ENCODE assay signal across 24 cellular contexts in the genomic region with DNA sequence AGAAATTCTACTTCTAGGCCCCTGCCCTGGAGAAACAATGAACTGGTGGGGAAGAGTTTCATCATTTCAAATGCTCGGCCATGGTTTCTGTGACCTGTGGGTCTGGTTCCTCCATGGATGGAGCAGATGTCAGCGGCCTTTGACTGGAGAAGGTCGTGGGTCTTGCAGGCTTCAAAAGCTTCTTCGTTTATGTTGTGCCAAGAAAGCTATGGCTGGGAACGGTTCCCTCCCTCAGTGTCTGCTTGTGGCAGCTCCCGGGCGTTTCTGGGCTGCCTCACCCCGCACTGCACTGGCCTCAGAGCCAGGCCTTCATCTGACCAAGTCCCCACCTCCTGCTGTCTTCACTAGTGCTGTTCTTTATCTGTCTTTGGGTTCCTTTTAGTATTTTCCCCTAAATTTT. TPM values are rescaled to one million over a fixed set of nuclear protein-coding genes. Genes with fewer than 3 reads are reported as not detected.
DNase-seq lines count a peak whose midpoint lies in the region; ATAC-seq and TF ChIP-seq lines count a peak whose summit lies in the region.
"Had no signal": no experiment of that assay in that cellular context is flagged by ENCODE, and none has a peak within 500 bp of the region (broad histone marks: within the 10 kb centered on the region; RNA-seq: fewer than 3 reads in every experiment).

No MANE protein-coding gene starts in this region.

- no peaks in the 10 kb centered on the region for H3K27me3 ChIP-seq in BE2C
- no peaks in the 10 kb centered on the region for H3K27me3 ChIP-seq in Panc1 (ENCODE audit: control insufficient read depth, insufficient read depth, low read length)
- H3K27me3 ChIP-seq in ectodermal cell (ENCODE audit: control insufficient read depth, insufficient read depth, low read length, poor library complexity, severe bottlenecking), result no peaks in the 10 kb centered on the region
- H3K27me3 ChIP-seq in neuronal stem cell (ENCODE audit: control insufficient read depth in 3 of 3, insufficient read depth in 3 of 3, low read depth in 1 of 3, low read length in 3 of 3), result peaks cover 0 to 39% (median 0%) of the 10 kb centered on the region in 3 experiments
- H3K27me3 ChIP-seq in thyroid gland, result no peaks in the 10 kb centered on the region
- H3K27me3 ChIP-seq: colonic mucosa, pancreas, tibial artery had no signal

- no TSS peak for BruUV-seq in Panc1 (replicated peaks; lab: Mats Ljungman, UMichigan)

- no peaks in the 10 kb centered on the region for H3K36me3 Mint-ChIP-seq in immature natural killer cell
- H3K36me3 Mint-ChIP-seq: activated naive CD8-positive, alpha-beta T cell; CD14-positive monocyte had no signal

- intact Hi-C loops in Panc1 (cut with micrococcal nuclease; ENCODE audit: unreplicated experiment) (no loop called here), thyroid gland (cut with DNase I) (loop anchor here (10.0 kb wide), 1 partner anchor 91 kb away; no protein-coding TSS in a partner anchor)

- 85 to 86% methylated on average over 8 of the region's 8 CpGs for WGBS in ectodermal cell, 2 experiments
- no CpG with 5 or more reads among the region's 8 CpGs for WGBS in neuronal stem cell (ENCODE audit: extremely low coverage in 2 of 2, insufficient read length in 2 of 2, insufficient replicate concordance in 1 of 2), 2 donors
- WGBS in thyroid gland, 2 donors, result 84 to 87% methylated on average over 8 of the region's 8 CpGs

- ATAC-seq in Panc1 (no peak), GM19463 (IDR thresholded peaks at IDR 0.05; ENCODE audit: unreplicated experiment) (no peak)
- ATAC-seq: gastrocnemius medialis, pancreas, right cardiac atrium had no signal

- CTCF ChIA-PET in Panc1 (lab: Charles Lee), result interaction anchor here (1.0 kb wide), 1 partner anchor 25 kb away, joined by 3 read pairs; no protein-coding TSS in a partner anchor

- H2BK12ac ChIP-seq in neuronal stem cell (ENCODE audit: low read length), result no peak overlapping the region

- peak overlapping the region; percentile 24 for H2AFZ ChIP-seq in neuronal stem cell (ENCODE audit: low read length)

- H2BK120ac ChIP-seq in neuronal stem cell (ENCODE audit: low read depth, low read length), result no peak overlapping the region

- H3K18ac ChIP-seq in neuronal stem cell (ENCODE audit: low read length), result peak overlapping the region; percentile 68

- peak overlapping the region; percentile 53 for H2AK5ac ChIP-seq in neuronal stem cell (ENCODE audit: low read depth, low read length)

- H3K4me1 ChIP-seq in BE2C (no peaks in the 10 kb centered on the region), Panc1 (ENCODE audit: control insufficient read depth, insufficient read depth, low read length) (peaks cover 59% of the 10 kb centered on the region), ectodermal cell (ENCODE audit: control insufficient read depth, insufficient read depth, low read length) (peaks cover 53% of the 10 kb centered on the region), neuronal stem cell (ENCODE audit: control insufficient read depth in 2 of 2, insufficient read depth in 1 of 2, low read depth in 1 of 2, low read length in 2 of 2) (peaks cover 30 to 33% of the 10 kb centered on the region in 2 donors), thyroid gland (peaks cover 42 to 70% of the 10 kb centered on the region in 2 donors)
- H3K4me1 ChIP-seq: colonic mucosa, gastrocnemius medialis had no signal

- no peak overlapping the region for H2BK15ac ChIP-seq in neuronal stem cell (ENCODE audit: low read length)

- peaks cover 2% of the 10 kb centered on the region for H3K79me1 ChIP-seq in neuronal stem cell (ENCODE audit: low read depth, low read length)

- POLR2A ChIA-PET in Panc1 (lab: Charles Lee), result no interaction called here

- H3K14ac ChIP-seq in neuronal stem cell (ENCODE audit: low read length), result no peak overlapping the region

- in situ Hi-C loops in Panc1 (cut with HindIII; ENCODE audit: low pct_unique_long_range_greater_than_20kb, low sequenced_read_pairs), result no loop called here

- H3K27ac ChIP-seq in Panc1 (ENCODE audit: low read length), result peak overlapping the region; percentile 75
- peak overlapping the region; percentile 36 for H3K27ac ChIP-seq in ectodermal cell (ENCODE audit: insufficient read depth, low read depth, low read length, poor library complexity, severe bottlenecking)
- H3K27ac ChIP-seq in neuronal stem cell (replicated peaks; ENCODE audit: low read length), result no peak overlapping the region
- H3K27ac ChIP-seq in thyroid gland, result peak overlapping the region in 1 of 3 donors; percentile 11
- H3K27ac ChIP-seq: colonic mucosa, gastrocnemius medialis, pancreas, tibial artery had no signal

- no peak overlapping the region for H3K4me2 ChIP-seq in neuronal stem cell (ENCODE audit: insufficient read depth, low read length, poor library complexity, severe bottlenecking)

- H3K4me3 ChIP-seq in BE2C (ENCODE audit: low read depth, low read length) (no peak overlapping the region), Panc1 (ENCODE audit: low read depth in 2 of 2, low read length in 2 of 2) (no peak overlapping the region), ectodermal cell (ENCODE audit: insufficient read depth, low read depth, low read length) (no peak overlapping the region), neuronal stem cell (ENCODE audit: low read length in 2 of 2) (no peak overlapping the region), thyroid gland (replicated peaks in 1 of 3) (no peak overlapping the region)
- H3K4me3 ChIP-seq: colonic mucosa, gastrocnemius medialis, lung, pancreas, tibial artery had no signal

- no peak for TF ChIP-seq POLR2A in thyroid gland (IDR thresholded peaks at IDR 0.05)

- H3K23ac ChIP-seq in neuronal stem cell (ENCODE audit: low read depth, low read length, poor library complexity), result no peak overlapping the region

- H3K4me3 Mint-ChIP-seq in immature natural killer cell, result no peak overlapping the region
- H3K4me3 Mint-ChIP-seq: activated B cell treated with CpG ODN at 0.5 μM for 24 hours; activated naive CD8-positive, alpha-beta T cell; CD14-positive monocyte; stimulated activated naive CD8-positive, alpha-beta T cell treated with anti-CD3 and anti-CD28 coated beads, Interleukin-15, Interleukin-2, amounts not matched to agents 100 ng/mL and 50 ng/mL, for 24 hours had no signal

- no peak overlapping the region for H4K8ac ChIP-seq in neuronal stem cell (ENCODE audit: low read depth, low read length)

- no peak overlapping the region for H3K27ac Mint-ChIP-seq in immature natural killer cell
- H3K27ac Mint-ChIP-seq: activated B cell treated with CpG ODN at 0.5 μM for 24 hours; activated naive CD8-positive, alpha-beta T cell; activated T-helper 2 cell treated with anti-CD3 and anti-CD28 coated beads, Interferon-gamma antibody, Interleukin-2, Interleukin-4, amounts not matched to agents 10 μg/mL and 5 μg/mL and 100 μg/mL, durations not matched to agents 14 hours and 24 hours and 36 hours; CD14-positive monocyte; stimulated activated naive CD8-positive, alpha-beta T cell treated with anti-CD3 and anti-CD28 coated beads, Interleukin-15, Interleukin-2, amounts not matched to agents 100 ng/mL and 50 ng/mL, for 24 hours had no signal

- no peaks in the 10 kb centered on the region for H3K9me3 Mint-ChIP-seq in immature natural killer cell
- H3K9me3 Mint-ChIP-seq: activated B cell treated with CpG ODN at 0.5 μM for 24 hours; activated T-helper 2 cell treated with anti-CD3 and anti-CD28 coated beads, Interferon-gamma antibody, Interleukin-2, Interleukin-4, amounts not matched to agents 10 μg/mL and 5 μg/mL and 100 μg/mL, durations not matched to agents 14 hours and 24 hours and 36 hours; CD14-positive monocyte; stimulated activated naive CD8-positive, alpha-beta T cell treated with anti-CD3 and anti-CD28 coated beads, Interleukin-15, Interleukin-2, amounts not matched to agents 100 ng/mL and 50 ng/mL, for 24 hours had no signal

- no peak overlapping the region for H2BK5ac ChIP-seq in neuronal stem cell (ENCODE audit: low read length)

- TF ChIP-seq CTCF in BE2C (IDR thresholded peaks at IDR 0.05; ENCODE audit: low read depth, low read length) (no peak), Panc1 (IDR thresholded peaks at IDR 0.05) (no peak), thyroid gland (IDR thresholded peaks at IDR 0.05) (no peak)

- no peak overlapping the region for H3K9ac ChIP-seq in neuronal stem cell (ENCODE audit: low read depth, low read length, poor library complexity)

- no peak overlapping the region for H4K91ac ChIP-seq in neuronal stem cell (ENCODE audit: low read depth, low read length, poor library complexity)

- peaks cover 2 to 4% (median 2%) of the 10 kb centered on the region in 3 donors for H3K27me3 Mint-ChIP-seq in immature natural killer cell (ENCODE audit: low read depth in 3 of 3)
- H3K27me3 Mint-ChIP-seq: activated naive CD8-positive, alpha-beta T cell; stimulated activated naive CD8-positive, alpha-beta T cell treated with anti-CD3 and anti-CD28 coated beads, Interleukin-15, Interleukin-2, amounts not matched to agents 100 ng/mL and 50 ng/mL, for 24 hours had no signal

- no peaks in the 10 kb centered on the region for H3K9me3 ChIP-seq in BE2C
- no peaks in the 10 kb centered on the region for H3K9me3 ChIP-seq in Panc1 (ENCODE audit: control insufficient read depth, insufficient read depth, low read depth, low read length)
- H3K9me3 ChIP-seq in ectodermal cell (ENCODE audit: control insufficient read depth, low read length), result no peaks in the 10 kb centered on the region
- H3K9me3 ChIP-seq in neuronal stem cell (replicated peaks in 1 of 2; ENCODE audit: control insufficient read depth in 2 of 2, insufficient read depth in 1 of 2, low read depth in 1 of 2, low read length in 2 of 2), result peaks cover 0 to 3% of the 10 kb centered on the region in 2 donors
- no peaks in the 10 kb centered on the region for H3K9me3 ChIP-seq in thyroid gland
- H3K9me3 ChIP-seq: colonic mucosa, gastrocnemius medialis, pancreas, tibial artery had no signal

- no peaks in the 10 kb centered on the region for H3K4me1 Mint-ChIP-seq in immature natural killer cell
- H3K4me1 Mint-ChIP-seq: activated B cell treated with CpG ODN at 0.5 μM for 24 hours, CD14-positive monocyte had no signal

- peak; percentile 2 for DNase-seq in BE2C
- DNase-seq in Panc1 (ENCODE audit: low read depth, low spot score), result no peak
- DNase-seq in neuronal stem cell (ENCODE audit: low spot score), result no peak
- no peak for DNase-seq in immature natural killer cell
- DNase-seq in COLO668 (lab: John Stamatoyannopoulos, UW; ENCODE audit: unreplicated experiment), result no peak
- DNase-seq in thyroid gland, result no peak
- DNase-seq: activated B cell treated with CpG ODN at 0.5 μM for 24 hours; activated CD4-positive, alpha-beta T cell treated with anti-CD3 and anti-CD28 coated beads, Interleukin-2, amount 50 U/mL, for 48 hours; colonic mucosa; gastrocnemius medialis; NCI-H2081 treated with DMSO at 0.1 percent for 48 hours; NCI-H345; NCI-H82; T-helper 9 cell had no signal

- H3K36me3 ChIP-seq in BE2C (no peaks in the 10 kb centered on the region), Panc1 (ENCODE audit: control insufficient read depth, insufficient read depth, low read length) (no peaks in the 10 kb centered on the region), ectodermal cell (ENCODE audit: control insufficient read depth, insufficient read depth, low read length) (no peaks in the 10 kb centered on the region), neuronal stem cell (replicated peaks in 1 of 2; ENCODE audit: control insufficient read depth in 2 of 2, insufficient read depth in 2 of 2, low read length in 2 of 2) (peaks cover 0 to 3% of the 10 kb centered on the region in 2 donors), thyroid gland (no peaks in the 10 kb centered on the region)
- H3K36me3 ChIP-seq: colonic mucosa, gastrocnemius medialis, pancreas, tibial artery had no signal

- H3K4ac ChIP-seq in neuronal stem cell (ENCODE audit: low read length), result no peak overlapping the region

RNA-seq across cellular contexts. Expression of a gene that starts 46.4 kb away (rescaled TPM):
- 83.0 TPM for polyA plus RNA-seq in BE2C (2012; ENCODE audit: insufficient read depth, insufficient read length, low read depth)
- total RNA-seq in Panc1 (2021; ENCODE audit: unreplicated experiment) (59.6 TPM), thyroid gland (10 to 100 TPM; 20.2 to 52.2 (median 40.5) TPM)
- 68.4 TPM for polyA plus RNA-seq in Panc1 (2012; ENCODE audit: insufficient read length)
- 57.9 TPM for polyA plus RNA-seq in ectodermal cell (2013, experiment 1 of 4)
- polyA plus RNA-seq in ectodermal cell (2013, experiment 2 of 4), result 67.1 TPM
- polyA plus RNA-seq in ectodermal cell (2013, experiment 3 of 4), result 44.1 TPM
- 58.8 TPM for polyA plus RNA-seq in ectodermal cell (2013, experiment 4 of 4)
- polyA plus RNA-seq in neuronal stem cell (2013, experiment 1 of 2), result 33.3 TPM
- 32.4 TPM for polyA plus RNA-seq in neuronal stem cell (2013, experiment 2 of 2)
- 1 to 10 TPM; 1.1 to 5.2 (median 4.7) TPM for polyA plus RNA-seq in immature natural killer cell
